Comparison of ENCODE assay signal across 17 cellular contexts in the genomic region with DNA sequence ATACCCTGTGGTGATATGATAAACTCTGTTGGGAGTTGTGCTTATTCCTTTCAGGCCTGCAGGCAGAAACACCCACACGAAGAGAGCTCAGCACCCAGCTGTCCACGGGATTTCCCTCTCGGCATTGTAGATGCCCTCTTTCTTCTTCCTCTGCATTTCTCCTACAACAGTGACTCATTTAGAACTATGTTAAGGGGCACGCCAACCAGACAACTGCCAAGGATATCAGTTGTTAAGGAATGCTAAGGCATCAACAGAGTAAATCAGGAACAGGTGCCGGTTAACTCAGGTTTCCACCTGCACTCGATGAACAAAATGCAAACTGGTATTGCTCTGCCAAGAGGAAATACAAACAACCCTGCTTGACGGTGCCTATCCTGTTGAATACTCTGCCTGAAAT.
DNase-seq lines count a peak whose midpoint lies in the region; ATAC-seq, FAIRE-seq and TF ChIP-seq lines count a peak whose summit lies in the region.
"Had no signal": no experiment of that assay in that cellular context is flagged by ENCODE, and none has a peak within 500 bp of the region (broad histone marks: within the 10 kb centered on the region; RNA-seq: fewer than 3 reads in every experiment).

No MANE protein-coding gene starts in this region.

- H3K27me3 ChIP-seq in IMR-90 (ENCODE audit: control insufficient read depth, insufficient read depth, low read length) (no peaks in the 10 kb centered on the region), astrocyte (ENCODE audit: insufficient read depth, low read length) (no peaks in the 10 kb centered on the region), lower lobe of right lung (ENCODE audit: low read depth) (no peaks in the 10 kb centered on the region)
- H3K27me3 ChIP-seq: SJSA1 had no signal

- in situ Hi-C loops in IMR-90 (cut with MboI; ENCODE audit: low sequenced_read_pairs): no loop called here

- no peaks in the 10 kb centered on the region for H3K79me1 ChIP-seq in IMR-90 (ENCODE audit: low read depth in 1 of 2, low read length in 2 of 2)

- H3K4me3 ChIP-seq in IMR-90 (ENCODE audit: insufficient read depth, low read depth, low read length) (no peak overlapping the region), astrocyte (ENCODE audit: insufficient read depth, low read depth, low read length) (no peak overlapping the region), lower lobe of right lung (no peak overlapping the region)
- H3K4me3 ChIP-seq: SJSA1 had no signal

- H2BK20ac ChIP-seq in IMR-90 (ENCODE audit: low read depth, low read length): no peak overlapping the region

- no peaks in the 10 kb centered on the region for H3K36me3 Mint-ChIP-seq in astrocyte (ENCODE audit: low read depth, unreplicated experiment)
- no peaks in the 10 kb centered on the region for H3K36me3 Mint-ChIP-seq in activated naive CD8-positive, alpha-beta T cell treated with anti-CD3 and anti-CD28 coated beads for 36 hours
- H3K36me3 Mint-ChIP-seq: CD14-positive monocyte; naive thymus-derived CD8-positive, alpha-beta T cell; type B pancreatic cell had no signal

- H2BK5ac ChIP-seq in IMR-90 (ENCODE audit: low read depth, low read length, poor library complexity, severe bottlenecking): no peak overlapping the region

- POLR2A ChIA-PET in IMR-90 (lab: Charles Lee; ENCODE audit: unreplicated experiment): no interaction called here

- no peaks in the 10 kb centered on the region for H3K79me2 ChIP-seq in astrocyte (ENCODE audit: insufficient read depth, low read length)

- dilution Hi-C loops in IMR-90 (cut with HindIII; ENCODE audit: low sequenced_read_pairs, unreplicated experiment): no loop called here

- no peak overlapping the region for H3K14ac ChIP-seq in IMR-90 (replicated peaks; ENCODE audit: low read depth, low read length)

- H2BK120ac ChIP-seq in IMR-90 (ENCODE audit: low read depth, low read length): no peak overlapping the region

- H3K56ac ChIP-seq in IMR-90 (ENCODE audit: extremely low read depth, insufficient read depth, low read length): no peak overlapping the region

- H3K9ac ChIP-seq in IMR-90 (ENCODE audit: low read depth, low read length) (no peak overlapping the region), astrocyte (ENCODE audit: low read length) (no peak overlapping the region)

- ATAC-seq in IMR-90 (ENCODE audit: low read depth) (no peak), lower lobe of right lung (peak; percentile 31 to 37), GM18502 (IDR thresholded peaks at IDR 0.05; ENCODE audit: poor library complexity, unreplicated experiment) (no peak)
- ATAC-seq: activated CD4-positive, CD25-positive, alpha-beta regulatory T cell treated with anti-CD3 and anti-CD28 coated beads, Interleukin-2, amount 50 U/mL, for 24 hours; esophagus mucosa; naive thymus-derived CD8-positive, alpha-beta T cell had no signal

- intact Hi-C loops in IMR-90 (cut with micrococcal nuclease) (no loop called here), lower lobe of right lung (cut with DNase I) (no loop called here)

- no peak overlapping the region for H3K23ac ChIP-seq in IMR-90 (ENCODE audit: low read depth, low read length)

- H3K36me3 ChIP-seq in IMR-90 (ENCODE audit: control insufficient read depth, insufficient read depth, low read length) (no peaks in the 10 kb centered on the region), astrocyte (ENCODE audit: insufficient read depth, low read length) (no peaks in the 10 kb centered on the region), lower lobe of right lung (no peaks in the 10 kb centered on the region)
- H3K36me3 ChIP-seq: SJSA1 had no signal

- H3K18ac ChIP-seq in IMR-90 (ENCODE audit: low read depth, low read length): no peak overlapping the region

- H3K27ac ChIP-seq in IMR-90 (ENCODE audit: insufficient read depth, low read length) (no peak overlapping the region), astrocyte (ENCODE audit: low read depth, low read length) (no peak overlapping the region), lower lobe of right lung (no peak overlapping the region)
- H3K27ac ChIP-seq: SJSA1 had no signal

- H4K8ac ChIP-seq in IMR-90 (ENCODE audit: low read depth in 2 of 2, low read length in 2 of 2): no peak overlapping the region

- H2AK9ac ChIP-seq in IMR-90 (replicated peaks; ENCODE audit: low read depth, low read length, poor library complexity): no peak overlapping the region

- H4K91ac ChIP-seq in IMR-90 (ENCODE audit: insufficient read depth, low read depth, low read length): no peak overlapping the region

- peaks cover 4% of the 10 kb centered on the region for H3K4me1 Mint-ChIP-seq in astrocyte (ENCODE audit: low read depth, unreplicated experiment)
- H3K4me1 Mint-ChIP-seq in activated naive CD8-positive, alpha-beta T cell treated with anti-CD3 and anti-CD28 coated beads for 36 hours: no peaks in the 10 kb centered on the region
- H3K4me1 Mint-ChIP-seq: CD14-positive monocyte; naive thymus-derived CD8-positive, alpha-beta T cell had no signal

- no peak for TF ChIP-seq RAD21 in IMR-90 (IDR thresholded peaks at IDR 0.05; ENCODE audit: low read length)

- no peak overlapping the region for H2BK15ac ChIP-seq in IMR-90 (ENCODE audit: low read depth, low read length)

- H3K27ac Mint-ChIP-seq in astrocyte (ENCODE audit: unreplicated experiment): no peak overlapping the region
- no peak overlapping the region for H3K27ac Mint-ChIP-seq in activated naive CD8-positive, alpha-beta T cell treated with anti-CD3 and anti-CD28 coated beads for 36 hours
- H3K27ac Mint-ChIP-seq: CD14-positive monocyte; naive thymus-derived CD8-positive, alpha-beta T cell; type B pancreatic cell had no signal

- H3K4me2 ChIP-seq in IMR-90 (ENCODE audit: low read depth, low read length): no peak overlapping the region
- no peak overlapping the region for H3K4me2 ChIP-seq in astrocyte (ENCODE audit: low read length)

- H4K5ac ChIP-seq in IMR-90 (ENCODE audit: low read depth, low read length): no peak overlapping the region

- no peak overlapping the region for H2AFZ ChIP-seq in IMR-90 (replicated peaks; ENCODE audit: low read length, poor library complexity)
- H2AFZ ChIP-seq in astrocyte (ENCODE audit: low read depth, low read length): no peak overlapping the region

- H3K9me3 Mint-ChIP-seq in astrocyte (ENCODE audit: unreplicated experiment): no peaks in the 10 kb centered on the region
- no peaks in the 10 kb centered on the region for H3K9me3 Mint-ChIP-seq in activated naive CD8-positive, alpha-beta T cell treated with anti-CD3 and anti-CD28 coated beads for 36 hours
- H3K9me3 Mint-ChIP-seq: H9, type B pancreatic cell had no signal

- no peaks in the 10 kb centered on the region for H3K9me3 ChIP-seq in IMR-90 (ENCODE audit: control insufficient read depth, insufficient read depth, low read length)
- no peaks in the 10 kb centered on the region for H3K9me3 ChIP-seq in astrocyte (ENCODE audit: insufficient read depth, low read depth, low read length)
- H3K9me3 ChIP-seq in lower lobe of right lung: no peaks in the 10 kb centered on the region
- H3K9me3 ChIP-seq: SJSA1 had no signal

- WGBS in IMR-90 (ENCODE audit: extremely low coverage in 2 of 2, insufficient read length in 1 of 2), 2 experiments: no CpG with 5 or more reads among the region's 7 CpGs

- no peak overlapping the region for H3K4me3 Mint-ChIP-seq in astrocyte (ENCODE audit: unreplicated experiment)
- H3K4me3 Mint-ChIP-seq in activated naive CD8-positive, alpha-beta T cell treated with anti-CD3 and anti-CD28 coated beads for 36 hours: no peak overlapping the region
- H3K4me3 Mint-ChIP-seq: CD14-positive monocyte; H9; naive thymus-derived CD8-positive, alpha-beta T cell; type B pancreatic cell had no signal

- H4K20me1 ChIP-seq in IMR-90 (ENCODE audit: insufficient read depth, low read length) (no peaks in the 10 kb centered on the region), astrocyte (ENCODE audit: insufficient read depth, low read length) (no peaks in the 10 kb centered on the region)

- H3K9me1 ChIP-seq in IMR-90 (ENCODE audit: insufficient read depth, low read length): no peaks in the 10 kb centered on the region

- H2AK5ac ChIP-seq in IMR-90 (ENCODE audit: low read depth, low read length): no peak overlapping the region

- CTCF ChIA-PET in IMR-90 (lab: Yijun Ruan, JAX): no interaction called here

- no peak overlapping the region for H3K4ac ChIP-seq in IMR-90 (ENCODE audit: low read depth, low read length)

- H3K4me1 ChIP-seq in IMR-90 (ENCODE audit: control insufficient read depth, insufficient read depth, low read length) (no peaks in the 10 kb centered on the region), astrocyte (ENCODE audit: insufficient read depth, low read length) (no peaks in the 10 kb centered on the region), lower lobe of right lung (no peaks in the 10 kb centered on the region)
- H3K4me1 ChIP-seq: SJSA1 had no signal

- TF ChIP-seq CTCF in IMR-90 (conservative IDR thresholded peaks at IDR 0.05; ENCODE audit: low read depth, low read length): no peak
- TF ChIP-seq CTCF in astrocyte (IDR thresholded peaks at IDR 0.05; ENCODE audit: insufficient read depth, low read depth, low read length): no peak
- TF ChIP-seq CTCF in lower lobe of right lung (IDR thresholded peaks at IDR 0.05): no peak

- no peaks in the 10 kb centered on the region for H3K27me3 Mint-ChIP-seq in astrocyte (ENCODE audit: low read depth, unreplicated experiment)
- no peaks in the 10 kb centered on the region for H3K27me3 Mint-ChIP-seq in activated naive CD8-positive, alpha-beta T cell treated with anti-CD3 and anti-CD28 coated beads for 36 hours

- no peak for TF ChIP-seq POLR2A in IMR-90 (IDR thresholded peaks at IDR 0.05; ENCODE audit: low read depth, low read length)

- DNase-seq in AG20443 (ENCODE audit: low spot score) (peak; percentile 9), IMR-90 (peak; percentile 25), astrocyte (ENCODE audit: low read depth) (peak; percentile 34), lower lobe of right lung (no peak), NCI-H187 treated with DMSO at 0.1 percent for 48 hours (lab: John Stamatoyannopoulos, UW) (no peak), DMS79 treated with DMSO at 0.1 percent for 48 hours (lab: John Stamatoyannopoulos, UW) (no peak)
- no peak for DNase-seq in activated naive CD8-positive, alpha-beta T cell treated with anti-CD3 and anti-CD28 coated beads for 36 hours
- DNase-seq: H9; naive thymus-derived CD8-positive, alpha-beta T cell; NCI-H446; stimulated activated CD4-positive, alpha-beta T cell treated with anti-CD3 and anti-CD28 coated beads, Interleukin-12 subunit alpha, Interleukin-12 subunit beta, amount 100 ng/mL, for 4 hours had no signal

- no peak for FAIRE-seq in astrocyte (lab: Jason Lieb, UNC)

- BruUV-seq in IMR-90 (replicated peaks; lab: Mats Ljungman, UMichigan): no TSS peak

TF ChIP-seq in IMR-90, 13 proteins besides CTCF, POLR2A, EP300 and RAD21 (continues in another document):
- TF ChIP-seq MXI1 (IDR thresholded peaks at IDR 0.05; ENCODE audit: borderline replicate concordance, low read depth, low read length): no peak
- no peak for TF ChIP-seq MAFK (IDR thresholded peaks at IDR 0.05; ENCODE audit: low read depth, low read length)
- no peak for TF ChIP-seq RFX5 (IDR thresholded peaks at IDR 0.05; ENCODE audit: low read depth, low read length)
- no peak for TF ChIP-seq RCOR1 (IDR thresholded peaks at IDR 0.05; ENCODE audit: insufficient replicate concordance, low read length)
- TF ChIP-seq CEBPB (IDR thresholded peaks at IDR 0.05; ENCODE audit: low read depth, low read length): no peak
- no peak for TF ChIP-seq MAZ (IDR thresholded peaks at IDR 0.05; ENCODE audit: borderline replicate concordance, low read depth, low read length)
- no peak for TF ChIP-seq BHLHE40 (IDR thresholded peaks at IDR 0.05; ENCODE audit: low read depth, low read length)

Comparison
In these comparisons a context has a peak if more than half of its experiments do, and no peak if none do; other contexts are left out.
1. DNase-seq: peak in AG20443 (single experiment), IMR-90 (single experiment) and astrocyte (single experiment); none in lower lobe of right lung (single experiment), NCI-H187 treated with DMSO at 0.1 percent for 48 hours (single experiment), DMS79 treated with DMSO at 0.1 percent for 48 hours (single experiment) and activated naive CD8-positive, alpha-beta T cell treated with anti-CD3 and anti-CD28 coated beads for 36 hours (single experiment).
2. ATAC-seq: peak in lower lobe of right lung (2 of 2); none in IMR-90 (single experiment) and GM18502 (single experiment).